Comparison of ENCODE assay signal across 17 cellular contexts in the genomic region with DNA sequence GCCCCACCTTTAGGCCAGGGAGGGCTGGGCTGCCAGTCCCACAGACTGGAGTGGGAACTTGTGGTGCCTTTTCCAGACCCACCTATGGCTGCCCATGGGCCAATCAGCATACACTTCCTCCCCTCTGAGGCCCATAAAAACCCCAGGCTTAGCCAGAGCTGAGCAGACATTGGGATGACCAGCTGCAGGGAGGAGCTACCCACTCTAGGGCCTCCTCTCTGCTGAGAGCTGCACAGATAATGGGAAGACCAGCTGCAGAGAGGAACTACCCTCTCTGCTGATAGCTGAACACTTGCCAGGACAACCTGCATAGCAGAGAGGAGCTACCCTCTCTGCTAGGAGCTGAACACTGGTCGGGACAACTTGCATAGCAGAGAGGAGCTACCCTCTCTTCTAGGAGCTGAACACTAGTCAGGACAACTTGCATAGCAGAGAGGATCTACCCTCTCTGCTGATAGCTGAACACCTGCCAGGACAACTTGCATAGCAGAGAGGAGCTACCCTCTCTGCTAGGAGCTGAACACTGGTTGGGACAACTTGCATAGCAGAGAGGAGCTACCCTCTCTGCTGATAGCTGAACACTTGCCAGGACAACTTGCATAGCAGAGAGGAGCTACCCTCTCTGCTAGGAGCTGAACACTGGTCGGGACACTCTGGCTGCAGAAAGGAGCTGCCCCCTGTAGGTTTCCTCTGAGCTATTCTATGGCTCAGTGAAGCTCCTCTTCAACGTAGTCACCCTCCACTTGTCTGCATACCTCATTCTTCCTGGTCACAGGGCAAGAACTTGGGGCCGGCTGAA.
DNase-seq lines count a peak whose midpoint lies in the region; ATAC-seq and TF ChIP-seq lines count a peak whose summit lies in the region.
"Had no signal": no experiment of that assay in that cellular context is flagged by ENCODE, and none has a peak within 500 bp of the region (broad histone marks: within the 10 kb centered on the region; RNA-seq: fewer than 3 reads in every experiment).

No MANE protein-coding gene starts in this region.

- H3K79me1 ChIP-seq in neuronal stem cell (ENCODE audit: low read depth, low read length), result no peaks in the 10 kb centered on the region

- TF ChIP-seq CTCF in Panc1 (IDR thresholded peaks at IDR 0.05) (no peak), choroid plexus epithelial cell (conservative IDR thresholded peaks at IDR 0.05; ENCODE audit: low read depth, low read length) (peak; percentile 6)

- no peak overlapping the region for H4K91ac ChIP-seq in neuronal stem cell (ENCODE audit: low read depth, low read length, poor library complexity)

- H2BK120ac ChIP-seq in neuronal stem cell (ENCODE audit: low read depth, low read length), result no peak overlapping the region

- POLR2A ChIA-PET in Panc1 (lab: Charles Lee), result interaction anchor here (0.5 kb wide), 1 partner anchor 81 kb away, joined by 3 read pairs; no protein-coding TSS in a partner anchor

- H3K23ac ChIP-seq in neuronal stem cell (ENCODE audit: low read depth, low read length, poor library complexity), result no peak overlapping the region

- in situ Hi-C loops in Panc1 (cut with HindIII; ENCODE audit: low pct_unique_long_range_greater_than_20kb, low sequenced_read_pairs), result no loop called here

- H3K36me3 ChIP-seq in Panc1 (ENCODE audit: control insufficient read depth, insufficient read depth, low read length), result no peaks in the 10 kb centered on the region
- H3K36me3 ChIP-seq in neuronal stem cell (replicated peaks in 1 of 2; ENCODE audit: control insufficient read depth in 2 of 2, insufficient read depth in 2 of 2, low read length in 2 of 2), result no peaks in the 10 kb centered on the region

- no peak overlapping the region for H2BK5ac ChIP-seq in neuronal stem cell (ENCODE audit: low read length)

- intact Hi-C loops in Panc1 (cut with micrococcal nuclease; ENCODE audit: unreplicated experiment), result no loop called here

- H3K27me3 ChIP-seq in Panc1 (ENCODE audit: control insufficient read depth, insufficient read depth, low read length) (no peaks in the 10 kb centered on the region), neuronal stem cell (ENCODE audit: control insufficient read depth in 3 of 3, insufficient read depth in 3 of 3, low read depth in 1 of 3, low read length in 3 of 3) (no peaks in the 10 kb centered on the region)

- no peak overlapping the region for H3K18ac ChIP-seq in neuronal stem cell (ENCODE audit: low read length)

- no peak overlapping the region for H3K27ac ChIP-seq in Panc1 (ENCODE audit: low read length)
- no peak overlapping the region for H3K27ac ChIP-seq in neuronal stem cell (replicated peaks; ENCODE audit: low read length)

- H3K14ac ChIP-seq in neuronal stem cell (ENCODE audit: low read length), result peak overlapping the region; percentile 31

- ATAC-seq in Panc1 (0 out of 2 replicates have a peak, but pooled peaks have one; percentile 31), GM21529 (IDR thresholded peaks at IDR 0.05; ENCODE audit: unreplicated experiment) (no peak), GM21447 (IDR thresholded peaks at IDR 0.05; ENCODE audit: unreplicated experiment) (no peak)
- ATAC-seq: HCT116 had no signal

- H2BK12ac ChIP-seq in neuronal stem cell (ENCODE audit: low read length), result peak overlapping the region; percentile 18

- no peak overlapping the region for H2AK5ac ChIP-seq in neuronal stem cell (ENCODE audit: low read depth, low read length)

- no TSS peak for BruUV-seq in Panc1 (replicated peaks; lab: Mats Ljungman, UMichigan)

- no CpG with 5 or more reads among the region's 4 CpGs for WGBS in neuronal stem cell (ENCODE audit: extremely low coverage in 2 of 2, insufficient read length in 2 of 2, insufficient replicate concordance in 1 of 2), 2 donors

- no peak overlapping the region for H3K4me3 ChIP-seq in Panc1 (ENCODE audit: low read depth in 2 of 2, low read length in 2 of 2)
- H3K4me3 ChIP-seq in choroid plexus epithelial cell (ENCODE audit: low read depth, low read length), result no peak overlapping the region
- no peak overlapping the region for H3K4me3 ChIP-seq in neuronal stem cell (ENCODE audit: low read length in 2 of 2)

- H3K4ac ChIP-seq in neuronal stem cell (ENCODE audit: low read length), result no peak overlapping the region

- no peak overlapping the region for H4K8ac ChIP-seq in neuronal stem cell (ENCODE audit: low read depth, low read length)

- DNase-seq in SHP77 treated with DMSO at 0.1 percent for 48 hours (lab: John Stamatoyannopoulos, UW) (peak; percentile 7), SHP77 (lab: John Stamatoyannopoulos, UW) (no peak), Panc1 (ENCODE audit: low read depth, low spot score) (no peak), choroid plexus epithelial cell (ENCODE audit: low read depth) (no peak), neuronal stem cell (ENCODE audit: low spot score) (no peak), anterior cingulate cortex (lab: John Stamatoyannopoulos, UW) (no peak)
- DNase-seq: IMR-90, NCI-H1417, NCI-H1694 treated with DMSO at 0.1 percent for 48 hours, NCI-H2081 treated with DMSO at 0.1 percent for 48 hours, NCI-H2171 treated with DMSO at 0.1 percent for 48 hours, NCI-H524 treated with DMSO at 0.1 percent for 48 hours, NCI-H82, SK-N-SH had no signal

- H3K4me2 ChIP-seq in neuronal stem cell (ENCODE audit: insufficient read depth, low read length, poor library complexity, severe bottlenecking), result no peak overlapping the region
- H3K4me2 ChIP-seq: SK-N-SH had no signal

- H2AFZ ChIP-seq in neuronal stem cell (ENCODE audit: low read length), result no peak overlapping the region

- no peaks in the 10 kb centered on the region for H3K9me3 ChIP-seq in Panc1 (ENCODE audit: control insufficient read depth, insufficient read depth, low read depth, low read length)
- no peaks in the 10 kb centered on the region for H3K9me3 ChIP-seq in neuronal stem cell (replicated peaks in 1 of 2; ENCODE audit: control insufficient read depth in 2 of 2, insufficient read depth in 1 of 2, low read depth in 1 of 2, low read length in 2 of 2)
- H3K9me3 ChIP-seq: SK-N-SH had no signal

- H3K4me1 ChIP-seq in Panc1 (ENCODE audit: control insufficient read depth, insufficient read depth, low read length) (no peaks in the 10 kb centered on the region), neuronal stem cell (ENCODE audit: control insufficient read depth in 2 of 2, insufficient read depth in 1 of 2, low read depth in 1 of 2, low read length in 2 of 2) (no peaks in the 10 kb centered on the region)

- H2BK15ac ChIP-seq in neuronal stem cell (ENCODE audit: low read length), result no peak overlapping the region

- H3K9ac ChIP-seq in neuronal stem cell (ENCODE audit: low read depth, low read length, poor library complexity), result no peak overlapping the region
- H3K9ac ChIP-seq: SK-N-SH had no signal

- CTCF ChIA-PET in Panc1 (lab: Charles Lee), result interaction anchor here (0.5 to 0.6 kb wide), 2 partner anchors 38 to 41 kb away, joined by 4 to 5 read pairs; no protein-coding TSS in a partner anchor
